ENCODE assay signal across 1 cellular context in the genomic region with DNA sequence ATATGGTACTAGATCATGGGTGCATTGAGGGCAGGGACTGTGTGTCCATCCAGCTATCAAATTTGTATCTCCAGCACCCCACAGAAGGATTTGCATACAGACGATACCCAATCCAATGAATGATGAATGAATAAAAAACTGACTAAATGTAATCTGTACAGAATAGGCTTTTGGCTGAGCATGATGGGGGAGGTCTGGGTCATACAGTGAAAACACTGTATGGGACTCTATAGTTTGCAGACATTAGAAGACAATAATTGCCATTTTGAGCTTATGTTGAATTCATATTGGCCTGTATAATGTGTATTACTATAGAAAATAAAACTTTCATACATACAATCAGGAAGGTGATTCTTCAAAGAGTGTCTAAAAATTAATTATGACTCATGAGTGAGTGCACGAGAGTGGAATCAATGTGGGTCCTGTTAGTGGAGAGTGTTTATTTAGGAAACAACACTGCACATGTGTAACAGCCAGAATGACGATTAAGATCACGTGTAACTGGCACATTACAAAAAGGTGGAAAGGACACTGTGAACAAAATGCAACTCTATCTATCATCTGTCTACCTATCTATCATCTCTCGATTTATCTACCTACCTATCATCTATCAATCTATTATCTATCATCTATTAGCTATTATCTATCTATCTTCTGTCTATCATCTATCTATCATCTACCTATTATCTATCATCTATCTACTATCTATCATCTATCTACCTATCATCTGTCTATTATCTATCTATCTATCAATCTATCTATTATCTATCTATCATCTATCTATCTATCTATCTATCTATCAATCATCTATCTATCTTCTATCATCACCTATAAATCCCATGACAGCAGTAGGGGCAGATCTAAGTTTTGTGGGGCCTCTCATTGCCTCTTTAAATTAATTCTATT.
TF ChIP-seq lines count a peak whose summit lies in the region.

No MANE protein-coding gene starts in this region.

TF ChIP-seq in GM12878, 131 proteins besides CTCF, POLR2A, EP300 and RAD21 (continued from another document and continues in another):
- TF ChIP-seq, protein P1, sequence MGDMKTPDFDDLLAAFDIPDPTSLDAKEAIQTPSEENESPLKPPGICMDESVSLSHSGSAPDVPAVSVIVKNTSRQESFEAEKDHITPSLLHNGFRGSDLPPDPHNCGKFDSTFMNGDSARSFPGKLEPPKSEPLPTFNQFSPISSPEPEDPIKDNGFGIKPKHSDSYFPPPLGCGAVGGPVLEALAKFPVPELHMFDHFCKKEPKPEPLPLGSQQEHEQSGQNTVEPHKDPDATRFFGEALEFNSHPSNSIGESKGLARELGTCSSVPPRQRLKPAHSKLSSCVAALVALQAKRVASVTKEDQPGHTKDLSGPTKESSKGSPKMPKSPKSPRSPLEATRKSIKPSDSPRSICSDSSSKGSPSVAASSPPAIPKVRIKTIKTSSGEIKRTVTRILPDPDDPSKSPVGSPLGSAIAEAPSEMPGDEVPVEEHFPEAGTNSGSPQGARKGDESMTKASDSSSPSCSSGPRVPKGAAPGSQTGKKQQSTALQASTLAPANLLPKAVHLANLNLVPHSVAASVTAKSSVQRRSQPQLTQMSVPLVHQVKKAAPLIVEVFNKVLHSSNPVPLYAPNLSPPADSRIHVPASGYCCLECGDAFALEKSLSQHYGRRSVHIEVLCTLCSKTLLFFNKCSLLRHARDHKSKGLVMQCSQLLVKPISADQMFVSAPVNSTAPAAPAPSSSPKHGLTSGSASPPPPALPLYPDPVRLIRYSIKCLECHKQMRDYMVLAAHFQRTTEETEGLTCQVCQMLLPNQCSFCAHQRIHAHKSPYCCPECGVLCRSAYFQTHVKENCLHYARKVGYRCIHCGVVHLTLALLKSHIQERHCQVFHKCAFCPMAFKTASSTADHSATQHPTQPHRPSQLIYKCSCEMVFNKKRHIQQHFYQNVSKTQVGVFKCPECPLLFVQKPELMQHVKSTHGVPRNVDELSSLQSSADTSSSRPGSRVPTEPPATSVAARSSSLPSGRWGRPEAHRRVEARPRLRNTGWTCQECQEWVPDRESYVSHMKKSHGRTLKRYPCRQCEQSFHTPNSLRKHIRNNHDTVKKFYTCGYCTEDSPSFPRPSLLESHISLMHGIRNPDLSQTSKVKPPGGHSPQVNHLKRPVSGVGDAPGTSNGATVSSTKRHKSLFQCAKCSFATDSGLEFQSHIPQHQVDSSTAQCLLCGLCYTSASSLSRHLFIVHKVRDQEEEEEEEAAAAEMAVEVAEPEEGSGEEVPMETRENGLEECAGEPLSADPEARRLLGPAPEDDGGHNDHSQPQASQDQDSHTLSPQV (IDR thresholded peaks at IDR 0.05) = peak; percentile 5; the same call in 1 of the 2 replicates
- TF ChIP-seq BMI1 (IDR thresholded peaks at IDR 0.05; ENCODE audit: borderline replicate concordance) = no peak
- no peak for TF ChIP-seq KDM1A (IDR thresholded peaks at IDR 0.05; ENCODE audit: borderline replicate concordance)
- no peak for TF ChIP-seq SRF (IDR thresholded peaks at IDR 0.05; ENCODE audit: low read depth in 2 of 2, low read length in 2 of 2)
- TF ChIP-seq SMC3 (IDR thresholded peaks at IDR 0.05; ENCODE audit: borderline replicate concordance, low read length) = no peak
- TF ChIP-seq JUNB (IDR thresholded peaks at IDR 0.05) = peak; percentile 48
- TF ChIP-seq SMAD1 (IDR thresholded peaks at IDR 0.05; ENCODE audit: low read depth, partially characterized antibody) = no peak
- no peak; the same call in 1 of the 2 replicates for TF ChIP-seq ZNF207 (IDR thresholded peaks at IDR 0.05; ENCODE audit: borderline replicate concordance)
- TF ChIP-seq YY1 (IDR thresholded peaks at IDR 0.05; ENCODE audit: low read depth, low read length) = no peak
- TF ChIP-seq POU2F2 (IDR thresholded peaks at IDR 0.05; ENCODE audit: borderline replicate concordance, low read depth, low read length) = no peak
- TF ChIP-seq, protein P2, sequence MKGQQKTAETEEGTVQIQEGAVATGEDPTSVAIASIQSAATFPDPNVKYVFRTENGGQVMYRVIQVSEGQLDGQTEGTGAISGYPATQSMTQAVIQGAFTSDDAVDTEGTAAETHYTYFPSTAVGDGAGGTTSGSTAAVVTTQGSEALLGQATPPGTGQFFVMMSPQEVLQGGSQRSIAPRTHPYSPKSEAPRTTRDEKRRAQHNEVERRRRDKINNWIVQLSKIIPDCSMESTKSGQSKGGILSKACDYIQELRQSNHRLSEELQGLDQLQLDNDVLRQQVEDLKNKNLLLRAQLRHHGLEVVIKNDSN (IDR thresholded peaks at IDR 0.05; ENCODE audit: borderline replicate concordance, extremely low read length, insufficient read depth, low read depth, low read length) = no peak
- TF ChIP-seq PAX8 (IDR thresholded peaks at IDR 0.05) = no peak
- TF ChIP-seq SREBF1 (IDR thresholded peaks at IDR 0.05; ENCODE audit: low read length) = no peak
- no peak for TF ChIP-seq HDGF (IDR thresholded peaks at IDR 0.05)
- no peak for TF ChIP-seq MTA3 (IDR thresholded peaks at IDR 0.05; ENCODE audit: borderline replicate concordance, low read length)
- TF ChIP-seq CHD4 (IDR thresholded peaks at IDR 0.05) = no peak
- no peak for TF ChIP-seq NFXL1 (IDR thresholded peaks at IDR 0.05; ENCODE audit: borderline replicate concordance)
- TF ChIP-seq CREM (IDR thresholded peaks at IDR 0.05; ENCODE audit: low read depth) = no peak
- no peak for TF ChIP-seq SPI1 (IDR thresholded peaks at IDR 0.05; ENCODE audit: borderline replicate concordance, insufficient read depth, low read depth, low read length)
- TF ChIP-seq WRNIP1 (IDR thresholded peaks at IDR 0.05; ENCODE audit: borderline replicate concordance, low read depth, low read length) = no peak
- TF ChIP-seq ZNF217 (IDR thresholded peaks at IDR 0.05) = no peak
- TF ChIP-seq, protein P3, sequence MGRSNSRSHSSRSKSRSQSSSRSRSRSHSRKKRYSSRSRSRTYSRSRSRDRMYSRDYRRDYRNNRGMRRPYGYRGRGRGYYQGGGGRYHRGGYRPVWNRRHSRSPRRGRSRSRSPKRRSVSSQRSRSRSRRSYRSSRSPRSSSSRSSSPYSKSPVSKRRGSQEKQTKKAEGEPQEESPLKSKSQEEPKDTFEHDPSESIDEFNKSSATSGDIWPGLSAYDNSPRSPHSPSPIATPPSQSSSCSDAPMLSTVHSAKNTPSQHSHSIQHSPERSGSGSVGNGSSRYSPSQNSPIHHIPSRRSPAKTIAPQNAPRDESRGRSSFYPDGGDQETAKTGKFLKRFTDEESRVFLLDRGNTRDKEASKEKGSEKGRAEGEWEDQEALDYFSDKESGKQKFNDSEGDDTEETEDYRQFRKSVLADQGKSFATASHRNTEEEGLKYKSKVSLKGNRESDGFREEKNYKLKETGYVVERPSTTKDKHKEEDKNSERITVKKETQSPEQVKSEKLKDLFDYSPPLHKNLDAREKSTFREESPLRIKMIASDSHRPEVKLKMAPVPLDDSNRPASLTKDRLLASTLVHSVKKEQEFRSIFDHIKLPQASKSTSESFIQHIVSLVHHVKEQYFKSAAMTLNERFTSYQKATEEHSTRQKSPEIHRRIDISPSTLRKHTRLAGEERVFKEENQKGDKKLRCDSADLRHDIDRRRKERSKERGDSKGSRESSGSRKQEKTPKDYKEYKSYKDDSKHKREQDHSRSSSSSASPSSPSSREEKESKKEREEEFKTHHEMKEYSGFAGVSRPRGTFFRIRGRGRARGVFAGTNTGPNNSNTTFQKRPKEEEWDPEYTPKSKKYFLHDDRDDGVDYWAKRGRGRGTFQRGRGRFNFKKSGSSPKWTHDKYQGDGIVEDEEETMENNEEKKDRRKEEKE (IDR thresholded peaks at IDR 0.05) = no peak
- TF ChIP-seq TAF1 (IDR thresholded peaks at IDR 0.05; ENCODE audit: borderline replicate concordance, low read depth, low read length) = no peak
- TF ChIP-seq HCFC1 (IDR thresholded peaks at IDR 0.05; ENCODE audit: low read length) = no peak
- TF ChIP-seq CEBPB (IDR thresholded peaks at IDR 0.05; ENCODE audit: borderline replicate concordance in 1 of 2, low read depth in 2 of 2, low read length in 2 of 2) = no peak
- TF ChIP-seq ZBED1 (IDR thresholded peaks at IDR 0.05; ENCODE audit: borderline replicate concordance) = no peak
- TF ChIP-seq, protein P4, sequence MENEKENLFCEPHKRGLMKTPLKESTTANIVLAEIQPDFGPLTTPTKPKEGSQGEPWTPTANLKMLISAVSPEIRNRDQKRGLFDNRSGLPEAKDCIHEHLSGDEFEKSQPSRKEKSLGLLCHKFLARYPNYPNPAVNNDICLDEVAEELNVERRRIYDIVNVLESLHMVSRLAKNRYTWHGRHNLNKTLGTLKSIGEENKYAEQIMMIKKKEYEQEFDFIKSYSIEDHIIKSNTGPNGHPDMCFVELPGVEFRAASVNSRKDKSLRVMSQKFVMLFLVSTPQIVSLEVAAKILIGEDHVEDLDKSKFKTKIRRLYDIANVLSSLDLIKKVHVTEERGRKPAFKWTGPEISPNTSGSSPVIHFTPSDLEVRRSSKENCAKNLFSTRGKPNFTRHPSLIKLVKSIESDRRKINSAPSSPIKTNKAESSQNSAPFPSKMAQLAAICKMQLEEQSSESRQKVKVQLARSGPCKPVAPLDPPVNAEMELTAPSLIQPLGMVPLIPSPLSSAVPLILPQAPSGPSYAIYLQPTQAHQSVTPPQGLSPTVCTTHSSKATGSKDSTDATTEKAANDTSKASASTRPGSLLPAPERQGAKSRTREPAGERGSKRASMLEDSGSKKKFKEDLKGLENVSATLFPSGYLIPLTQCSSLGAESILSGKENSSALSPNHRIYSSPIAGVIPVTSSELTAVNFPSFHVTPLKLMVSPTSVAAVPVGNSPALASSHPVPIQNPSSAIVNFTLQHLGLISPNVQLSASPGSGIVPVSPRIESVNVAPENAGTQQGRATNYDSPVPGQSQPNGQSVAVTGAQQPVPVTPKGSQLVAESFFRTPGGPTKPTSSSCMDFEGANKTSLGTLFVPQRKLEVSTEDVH (IDR thresholded peaks at IDR 0.05; ENCODE audit: low read depth, partially characterized antibody) = no peak
- no peak for TF ChIP-seq EGR1 (IDR thresholded peaks at IDR 0.05; ENCODE audit: borderline replicate concordance in 1 of 2, low read depth in 2 of 2, low read length in 2 of 2)
- no peak for TF ChIP-seq RBBP5 (conservative IDR thresholded peaks at IDR 0.05)
- no peak for TF ChIP-seq TARDBP (IDR thresholded peaks at IDR 0.05; ENCODE audit: borderline replicate concordance)
- TF ChIP-seq BCL11A (IDR thresholded peaks at IDR 0.05; ENCODE audit: low read depth, low read length) = no peak
- no peak for TF ChIP-seq RELA (IDR thresholded peaks at IDR 0.05; ENCODE audit: borderline replicate concordance, partially characterized antibody)
- TF ChIP-seq CREB1 (IDR thresholded peaks at IDR 0.05; ENCODE audit: low read depth) = no peak
- TF ChIP-seq, protein P5, sequence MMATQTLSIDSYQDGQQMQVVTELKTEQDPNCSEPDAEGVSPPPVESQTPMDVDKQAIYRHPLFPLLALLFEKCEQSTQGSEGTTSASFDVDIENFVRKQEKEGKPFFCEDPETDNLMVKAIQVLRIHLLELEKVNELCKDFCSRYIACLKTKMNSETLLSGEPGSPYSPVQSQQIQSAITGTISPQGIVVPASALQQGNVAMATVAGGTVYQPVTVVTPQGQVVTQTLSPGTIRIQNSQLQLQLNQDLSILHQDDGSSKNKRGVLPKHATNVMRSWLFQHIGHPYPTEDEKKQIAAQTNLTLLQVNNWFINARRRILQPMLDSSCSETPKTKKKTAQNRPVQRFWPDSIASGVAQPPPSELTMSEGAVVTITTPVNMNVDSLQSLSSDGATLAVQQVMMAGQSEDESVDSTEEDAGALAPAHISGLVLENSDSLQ (IDR thresholded peaks at IDR 0.05) = no peak
- TF ChIP-seq CBFB (IDR thresholded peaks at IDR 0.05; ENCODE audit: low read depth) = no peak
- TF ChIP-seq ZSCAN29 (IDR thresholded peaks at IDR 0.05) = no peak
- no peak; the same call in 1 of the 2 replicates for TF ChIP-seq TCF7 (IDR thresholded peaks at IDR 0.05; ENCODE audit: borderline replicate concordance)
- TF ChIP-seq, protein P6, sequence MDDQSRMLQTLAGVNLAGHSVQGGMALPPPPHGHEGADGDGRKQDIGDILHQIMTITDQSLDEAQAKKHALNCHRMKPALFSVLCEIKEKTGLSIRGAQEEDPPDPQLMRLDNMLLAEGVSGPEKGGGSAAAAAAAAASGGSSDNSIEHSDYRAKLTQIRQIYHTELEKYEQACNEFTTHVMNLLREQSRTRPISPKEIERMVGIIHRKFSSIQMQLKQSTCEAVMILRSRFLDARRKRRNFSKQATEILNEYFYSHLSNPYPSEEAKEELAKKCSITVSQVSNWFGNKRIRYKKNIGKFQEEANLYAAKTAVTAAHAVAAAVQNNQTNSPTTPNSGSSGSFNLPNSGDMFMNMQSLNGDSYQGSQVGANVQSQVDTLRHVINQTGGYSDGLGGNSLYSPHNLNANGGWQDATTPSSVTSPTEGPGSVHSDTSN (IDR thresholded peaks at IDR 0.05; ENCODE audit: insufficient replicate concordance, low read depth, low read length) = no peak
- no peak for TF ChIP-seq RCOR1 (conservative IDR thresholded peaks at IDR 0.05; ENCODE audit: low read depth, low read length)
- TF ChIP-seq MTA2 (IDR thresholded peaks at IDR 0.05; ENCODE audit: low read depth) = 0 out of 2 replicates have a peak, but pooled peaks have one; percentile 5
- TF ChIP-seq RUNX3 (IDR thresholded peaks at IDR 0.05; ENCODE audit: low read length) = no peak
- no peak for TF ChIP-seq FOXM1 (IDR thresholded peaks at IDR 0.05; ENCODE audit: low read depth, low read length)
- TF ChIP-seq, protein P7, sequence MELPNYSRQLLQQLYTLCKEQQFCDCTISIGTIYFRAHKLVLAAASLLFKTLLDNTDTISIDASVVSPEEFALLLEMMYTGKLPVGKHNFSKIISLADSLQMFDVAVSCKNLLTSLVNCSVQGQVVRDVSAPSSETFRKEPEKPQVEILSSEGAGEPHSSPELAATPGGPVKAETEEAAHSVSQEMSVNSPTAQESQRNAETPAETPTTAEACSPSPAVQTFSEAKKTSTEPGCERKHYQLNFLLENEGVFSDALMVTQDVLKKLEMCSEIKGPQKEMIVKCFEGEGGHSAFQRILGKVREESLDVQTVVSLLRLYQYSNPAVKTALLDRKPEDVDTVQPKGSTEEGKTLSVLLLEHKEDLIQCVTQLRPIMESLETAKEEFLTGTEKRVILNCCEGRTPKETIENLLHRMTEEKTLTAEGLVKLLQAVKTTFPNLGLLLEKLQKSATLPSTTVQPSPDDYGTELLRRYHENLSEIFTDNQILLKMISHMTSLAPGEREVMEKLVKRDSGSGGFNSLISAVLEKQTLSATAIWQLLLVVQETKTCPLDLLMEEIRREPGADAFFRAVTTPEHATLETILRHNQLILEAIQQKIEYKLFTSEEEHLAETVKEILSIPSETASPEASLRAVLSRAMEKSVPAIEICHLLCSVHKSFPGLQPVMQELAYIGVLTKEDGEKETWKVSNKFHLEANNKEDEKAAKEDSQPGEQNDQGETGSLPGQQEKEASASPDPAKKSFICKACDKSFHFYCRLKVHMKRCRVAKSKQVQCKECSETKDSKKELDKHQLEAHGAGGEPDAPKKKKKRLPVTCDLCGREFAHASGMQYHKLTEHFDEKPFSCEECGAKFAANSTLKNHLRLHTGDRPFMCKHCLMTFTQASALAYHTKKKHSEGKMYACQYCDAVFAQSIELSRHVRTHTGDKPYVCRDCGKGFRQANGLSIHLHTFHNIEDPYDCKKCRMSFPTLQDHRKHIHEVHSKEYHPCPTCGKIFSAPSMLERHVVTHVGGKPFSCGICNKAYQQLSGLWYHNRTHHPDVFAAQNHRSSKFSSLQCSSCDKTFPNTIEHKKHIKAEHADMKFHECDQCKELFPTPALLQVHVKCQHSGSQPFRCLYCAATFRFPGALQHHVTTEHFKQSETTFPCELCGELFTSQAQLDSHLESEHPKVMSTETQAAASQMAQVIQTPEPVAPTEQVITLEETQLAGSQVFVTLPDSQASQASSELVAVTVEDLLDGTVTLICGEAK (IDR thresholded peaks at IDR 0.05; ENCODE audit: borderline replicate concordance) = no peak
- TF ChIP-seq NBN (IDR thresholded peaks at IDR 0.05) = no peak
